21 cellular contexts compared by ENCODE assay signal in the genomic region with DNA sequence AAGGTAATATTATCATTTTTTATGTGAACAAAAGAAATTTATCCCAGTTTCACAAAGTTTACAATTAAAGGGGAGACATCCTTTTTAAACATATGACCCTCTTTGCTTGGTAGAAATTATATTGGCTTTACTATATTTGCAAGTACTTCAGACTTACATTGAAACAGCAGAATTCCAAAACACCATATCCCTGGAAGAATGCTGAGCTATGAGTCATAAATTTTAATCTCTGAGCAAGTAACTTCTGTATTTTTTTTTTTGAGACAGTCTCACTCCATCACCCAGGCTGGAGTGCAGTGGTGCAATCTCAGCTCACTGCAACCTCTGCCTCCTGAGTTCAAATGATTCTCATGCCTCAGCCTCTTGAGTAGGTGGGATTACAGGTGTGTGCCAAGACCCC.
A peak's percentile ranks its signal among the peaks of the same experiment; 100 is the strongest.
DNase-seq lines count a peak whose midpoint lies in the region; ATAC-seq, FAIRE-seq and TF ChIP-seq lines count a peak whose summit lies in the region.
"Had no signal": no experiment of that assay in that cellular context is flagged by ENCODE, and none has a peak within 500 bp of the region (broad histone marks: within the 10 kb centered on the region; RNA-seq: fewer than 3 reads in every experiment).

No MANE protein-coding gene starts in this region.

- FAIRE-seq in pancreas (lab: Jason Lieb, UNC): no peak
- FAIRE-seq: H1, RCC 7860 had no signal

- H3K36me3 ChIP-seq in brain microvascular endothelial cell (replicated peaks) (no peaks in the 10 kb centered on the region), prostate gland (no peaks in the 10 kb centered on the region), adrenal gland (replicated peaks in 1 of 2) (no peaks in the 10 kb centered on the region), pancreas (no peaks in the 10 kb centered on the region)
- H3K36me3 ChIP-seq: neural progenitor cell, right atrium auricular region, stomach had no signal

- H3K4me3 ChIP-seq in brain microvascular endothelial cell (ENCODE audit: low read depth, low read length) (no peak overlapping the region), prostate gland (no peak overlapping the region), adrenal gland (no peak overlapping the region), pancreas (no peak overlapping the region)
- H3K4me3 ChIP-seq: dorsolateral prefrontal cortex, neural progenitor cell, right atrium auricular region, stomach had no signal

- intact Hi-C loops in prostate gland (cut with DNase I) (no loop called here), adrenal gland (cut with DNase I) (no loop called here), pancreas (cut with DNase I) (no loop called here)

- ATAC-seq in GM21390 (IDR thresholded peaks at IDR 0.05; ENCODE audit: unreplicated experiment) (no peak), pancreas (no peak)
- ATAC-seq: esophagus mucosa, left colon had no signal

- TF ChIP-seq POLR2A in prostate gland (IDR thresholded peaks at IDR 0.05) (no peak), adrenal gland (IDR thresholded peaks at IDR 0.05) (no peak)

- no peaks in the 10 kb centered on the region for H3K9me3 ChIP-seq in prostate gland
- no peaks in the 10 kb centered on the region for H3K9me3 ChIP-seq in adrenal gland (replicated peaks in 1 of 3)
- H3K9me3 ChIP-seq in pancreas: no peaks in the 10 kb centered on the region
- H3K9me3 ChIP-seq: right atrium auricular region, stomach had no signal

- TF ChIP-seq CTCF in brain microvascular endothelial cell (IDR thresholded peaks at IDR 0.05; ENCODE audit: low read depth, low read length, missing control alignments): no peak
- no peak for TF ChIP-seq CTCF in prostate gland (IDR thresholded peaks at IDR 0.05)
- no peak for TF ChIP-seq CTCF in adrenal gland (IDR thresholded peaks at IDR 0.05)
- TF ChIP-seq CTCF in pancreas (IDR thresholded peaks at IDR 0.05): no peak

- peak; percentile 10 for DNase-seq in AG08395 (ENCODE audit: low spot score)
- DNase-seq in HT1080 (ENCODE audit: low read depth): peak; percentile 37
- DNase-seq in brain microvascular endothelial cell: peak; percentile 37
- DNase-seq in iris pigment epithelial cell (ENCODE audit: low read depth): peak; percentile 68
- DNase-seq in prostate gland (ENCODE audit: low spot score): no peak
- DNase-seq in adrenal gland: no peak
- no peak for DNase-seq in pancreas
- DNase-seq: activated CD4-positive, alpha-beta T cell treated with anti-CD3 and anti-CD28 coated beads, Interleukin-2, amount 10 ng/mL, durations not matched to agents 24 days and 14 days; activated naive CD4-positive, alpha-beta T cell treated with Interleukin-2 at 50 U/mL for 16 hours; dorsolateral prefrontal cortex; left colon; midbrain; NCI-H1694; stomach; SW 1271 had no signal

- no peaks in the 10 kb centered on the region for H3K4me1 ChIP-seq in prostate gland (replicated peaks)
- H3K4me1 ChIP-seq in adrenal gland (replicated peaks in 1 of 2): no peaks in the 10 kb centered on the region
- H3K4me1 ChIP-seq in pancreas: no peaks in the 10 kb centered on the region
- H3K4me1 ChIP-seq: neural progenitor cell, right atrium auricular region, stomach had no signal

- in situ Hi-C loops in brain microvascular endothelial cell (cut with HindIII; ENCODE audit: low pct_ligation_motif_present, low sequenced_read_pairs): no loop called here

- no peaks in the 10 kb centered on the region for H3K27me3 ChIP-seq in brain microvascular endothelial cell (replicated peaks)
- no peaks in the 10 kb centered on the region for H3K27me3 ChIP-seq in prostate gland (replicated peaks; ENCODE audit: insufficient read depth)
- H3K27me3 ChIP-seq in adrenal gland: no peaks in the 10 kb centered on the region
- H3K27me3 ChIP-seq in pancreas: no peaks in the 10 kb centered on the region
- H3K27me3 ChIP-seq: dorsolateral prefrontal cortex, neural progenitor cell, right atrium auricular region, stomach had no signal

- no peak overlapping the region for H3K27ac ChIP-seq in brain microvascular endothelial cell
- no peak overlapping the region for H3K27ac ChIP-seq in prostate gland
- H3K27ac ChIP-seq in adrenal gland: no peak overlapping the region
- H3K27ac ChIP-seq in pancreas: no peak overlapping the region
- H3K27ac ChIP-seq: dorsolateral prefrontal cortex, neural progenitor cell, right atrium auricular region, stomach had no signal

Comparison
In these comparisons a context has a peak if more than half of its experiments do, and no peak if none do; other contexts are left out.
1. DNase-seq: peak in AG08395 (single experiment), HT1080 (single experiment), brain microvascular endothelial cell (single experiment) and iris pigment epithelial cell (single experiment); none in prostate gland (single experiment), adrenal gland (0 of 7) and pancreas (0 of 6).